ENCODE assay signal across 8 cellular contexts in genomic region chr15:93030430-93031102, GRCh38. TPM values are rescaled to one million over a fixed set of nuclear protein-coding genes. Genes with fewer than 3 reads are reported as not detected.
DNase-seq lines count a peak whose midpoint lies in the region; ATAC-seq and TF ChIP-seq lines count a peak whose summit lies in the region.

No MANE protein-coding gene starts in this region.

- CTCF ChIA-PET in BJ (lab: Yijun Ruan, JAX) = interaction anchor here (0.5 to 6.3 kb wide), 31 partner anchors 9 to 1293 kb away, joined by 3 to 74 read pairs (median 4); no protein-coding TSS in a partner anchor

- H3K4me3 Mint-ChIP-seq in endodermal cell = no peak overlapping the region

- no peak overlapping the region for H3K9ac ChIP-seq in endodermal cell (ENCODE audit: extremely low read depth, low read length, poor library complexity, severe bottlenecking)

- H3K27me3 Mint-ChIP-seq in endodermal cell (ENCODE audit: insufficient read depth) = peaks cover 4% of the 10 kb centered on the region

- H3K4me1 Mint-ChIP-seq in endodermal cell = peaks cover 10% of the 10 kb centered on the region

- H3K4me3 ChIP-seq in BJ (ENCODE audit: low read depth, low read length) (no peak overlapping the region), endodermal cell (ENCODE audit: low read length) (no peak overlapping the region)

- H3K27ac Mint-ChIP-seq in endodermal cell = peak overlapping the region; percentile 58

- 46 to 59% methylated on average over 10 to 18 of the region's 20 CpGs for WGBS in endodermal cell (ENCODE audit: insufficient coverage in 1 of 2, insufficient read length in 1 of 2), 2 experiments

- H3K4me1 ChIP-seq in endodermal cell (ENCODE audit: control insufficient read depth, insufficient read depth, low read length) = peaks cover 4% of the 10 kb centered on the region

- no peaks in the 10 kb centered on the region for H3K9me3 ChIP-seq in endodermal cell (ENCODE audit: control insufficient read depth, low read length)

- no peaks in the 10 kb centered on the region for H3K9me3 Mint-ChIP-seq in endodermal cell

- H3K27me3 ChIP-seq in BJ (ENCODE audit: control insufficient read depth, insufficient read depth, low read length) = no peaks in the 10 kb centered on the region
- H3K27me3 ChIP-seq in endodermal cell (ENCODE audit: control insufficient read depth, insufficient read depth, low read length, poor library complexity, severe bottlenecking) = no peaks in the 10 kb centered on the region

- peaks cover 11% of the 10 kb centered on the region for H3K36me3 ChIP-seq in BJ (ENCODE audit: control insufficient read depth, insufficient read depth, low read length)
- peaks cover 28% of the 10 kb centered on the region for H3K36me3 ChIP-seq in endodermal cell (ENCODE audit: control insufficient read depth, insufficient read depth, low read length)

- DNase-seq in BJ (ENCODE audit: low read depth) (no peak), NCI-H345 treated with DMSO at 0.1 percent for 48 hours (lab: John Stamatoyannopoulos, UW; ENCODE audit: unreplicated experiment) (peak; percentile 27), endodermal cell (peak; percentile 93), midbrain (lab: John Stamatoyannopoulos, UW) (peak; percentile 79)
- DNase-seq in activated CD8-positive, alpha-beta memory T cell treated with anti-CD3 and anti-CD28 coated beads for 24 hours = peak; percentile 88
- peak; percentile 20 to 33 for DNase-seq in stimulated activated CD8-positive, alpha-beta memory T cell treated with anti-CD3 and anti-CD28 coated beads, Interleukin-4, amount 100 ng/mL, for 1 hour (ENCODE audit: low read depth in 2 of 2, low spot score in 1 of 2)

- H3K27ac ChIP-seq in endodermal cell (ENCODE audit: low read depth, low read length) = peak overlapping the region; percentile 53

- POLR2A ChIA-PET in BJ (lab: Charles Lee) = interaction anchor here (1.0 kb wide), 1 partner anchor 1090 kb away, joined by 4 read pairs; no protein-coding TSS in a partner anchor

- peaks cover 16% of the 10 kb centered on the region for H3K36me3 Mint-ChIP-seq in endodermal cell (ENCODE audit: low read depth)

- ATAC-seq in GM18870 (IDR thresholded peaks at IDR 0.05; ENCODE audit: unreplicated experiment) (peak; percentile 72), HG03095 (IDR thresholded peaks at IDR 0.05; ENCODE audit: unreplicated experiment) (peak; percentile 83)

- TF ChIP-seq CTCF in BJ (IDR thresholded peaks at IDR 0.05; ENCODE audit: insufficient read depth, low read depth, low read length) (peak; percentile 84), endodermal cell (conservative IDR thresholded peaks at IDR 0.05) (peak; percentile 91)

RNA-seq across cellular contexts. Expression of gene RGMA, which starts 58.4 kb away (rescaled TPM):
- polyA plus RNA-seq in BJ (2011; rRNA removed) = 0.11 and 0.34 TPM in 2 replicates
- polyA minus RNA-seq in BJ (2011; rRNA and poly(A)+ RNA removed) = 0.09 and 0.36 TPM in 2 replicates
- 10 to 100 TPM; 37.7 to 67.1 TPM for total RNA-seq in endodermal cell
- 64.3 TPM for polyA plus RNA-seq in endodermal cell (2013, experiment 1 of 2)
- 48.1 TPM for polyA plus RNA-seq in endodermal cell (2013, experiment 2 of 2)
